In the genomic region with DNA sequence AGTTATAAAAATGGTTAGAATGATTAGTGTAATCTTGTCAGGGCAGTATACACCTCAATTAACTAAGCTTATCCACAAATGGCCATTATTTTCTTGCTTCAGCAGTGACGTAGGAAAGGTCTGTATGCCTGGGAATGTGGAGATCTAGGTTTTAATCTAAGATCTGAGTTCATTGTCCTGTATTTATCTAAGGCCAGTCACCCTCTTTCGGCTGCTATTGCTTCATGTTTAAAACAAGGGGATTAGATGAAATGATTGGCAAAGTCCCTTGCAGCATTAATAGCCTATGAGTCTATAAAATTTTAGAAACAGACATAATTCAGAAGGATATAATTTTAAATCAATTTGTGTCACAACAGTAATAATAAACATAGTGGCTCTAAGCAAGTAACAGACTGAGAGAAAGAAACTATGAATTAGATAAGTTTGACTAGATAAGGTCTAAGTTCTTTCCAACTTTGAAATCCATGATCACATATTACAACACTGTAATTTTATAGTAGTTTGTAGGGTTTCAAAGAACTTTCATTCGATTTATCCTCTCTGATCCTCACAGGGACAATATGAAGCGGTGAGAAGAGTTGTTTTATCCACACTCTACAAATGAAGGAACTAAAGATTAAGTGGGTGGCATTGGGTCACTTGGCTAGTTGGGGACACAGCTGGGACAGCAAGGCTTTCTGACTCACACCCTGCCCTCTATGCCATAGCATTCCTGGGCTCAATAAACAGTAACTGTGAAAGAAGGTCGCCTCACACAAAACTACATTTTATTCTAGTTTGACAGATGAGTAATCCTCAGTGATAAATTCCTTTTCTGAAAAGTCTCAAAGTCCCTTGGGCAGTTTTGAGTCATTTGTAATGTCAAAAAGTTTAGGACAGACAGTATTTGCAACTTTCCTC, we compare ENCODE assay signal across 12 cellular contexts.
DNase-seq lines count a peak whose midpoint lies in the region; ATAC-seq, FAIRE-seq and TF ChIP-seq lines count a peak whose summit lies in the region.
"Had no signal": no experiment of that assay in that cellular context is flagged by ENCODE, and none has a peak within 500 bp of the region (broad histone marks: within the 10 kb centered on the region; RNA-seq: fewer than 3 reads in every experiment).

No MANE protein-coding gene starts in this region.

- H3K79me1 ChIP-seq in mesendoderm (ENCODE audit: low read length): no peaks in the 10 kb centered on the region

- peaks cover 10% of the 10 kb centered on the region for H3K9me3 Mint-ChIP-seq in Caco-2 (ENCODE audit: unreplicated experiment)
- H3K9me3 Mint-ChIP-seq in stimulated activated memory B cell treated with anti-CD40 and anti-IgM and Interleukin-4, amounts not matched to agents 10 μg/mL and 1 μg/mL and 100 μg/mL, for 72 hours: peaks cover 3% of the 10 kb centered on the region

- in situ Hi-C loops in K562 (cut with MboI): loop anchor here (25.0 kb wide), 1 partner anchor 395 kb away; no protein-coding TSS in a partner anchor
- in situ Hi-C loops in transverse colon (cut with MboI; ENCODE audit: low pct_ligation_motif_present in 1 of 4, low pct_unique_long_range_greater_than_20kb in 1 of 4, low sequenced_read_pairs in 3 of 4): no loop called here

- no peak overlapping the region for H2AK5ac ChIP-seq in mesendoderm (ENCODE audit: low read length)

- H2BK15ac ChIP-seq in mesendoderm (replicated peaks; ENCODE audit: low read depth): peak overlapping the region; percentile 98

- no peaks in the 10 kb centered on the region for H3K9me3 ChIP-seq in Caco-2
- no peaks in the 10 kb centered on the region for H3K9me3 ChIP-seq in K562 (replicated peaks; ENCODE audit: control insufficient read depth, insufficient read depth, low read depth, low read length)
- H3K9me3 ChIP-seq in transverse colon: no peaks in the 10 kb centered on the region
- no peaks in the 10 kb centered on the region for H3K9me3 ChIP-seq in thyroid gland

- no peak overlapping the region for H2BK5ac ChIP-seq in mesendoderm (ENCODE audit: low read length)

- POLR2A ChIA-PET in Caco-2 (lab: Charles Lee): interaction anchor here (1.0 kb wide), 1 partner anchor 61 kb away, joined by 3 read pairs; a partner anchor contains a TSS
- POLR2A ChIA-PET in K562 (lab: Yijun Ruan, JAX): no interaction called here

- 0 out of 2 replicates have a peak overlapping the region, but pooled peaks have one; percentile 15 for H2AFZ ChIP-seq in K562 (ENCODE audit: low read depth, low read length)

- DNase-seq in Caco-2: peak; percentile 77 to 86
- DNase-seq in HT-29 (ENCODE audit: low spot score): peak; percentile 55
- no peak for DNase-seq in K562 (ENCODE audit: extremely low read depth in 1 of 4, low spot score in 3 of 4)
- peak; percentile 69 for DNase-seq in mesendoderm
- DNase-seq in transverse colon: no peak
- DNase-seq in SHP77 (lab: John Stamatoyannopoulos, UW): no peak
- no peak for DNase-seq in thyroid gland
- DNase-seq: DND-41, NCI-H1048 had no signal

- FAIRE-seq in K562 (lab: Jason Lieb, UNC): no peak
- FAIRE-seq: GM19239 had no signal

- no peaks in the 10 kb centered on the region for H3K9me1 ChIP-seq in K562 (ENCODE audit: control insufficient read depth, insufficient read depth, low read length)

- no peak overlapping the region for H2BK120ac ChIP-seq in mesendoderm (ENCODE audit: low read depth, low read length)

- no peak for ATAC-seq in K562
- no peak for ATAC-seq in stimulated activated memory B cell treated with anti-CD40 and anti-IgM and Interleukin-4, amounts not matched to agents 10 μg/mL and 1 μg/mL and 100 μg/mL, for 72 hours

- no peak overlapping the region for H3K4me3 ChIP-seq in Caco-2 (ENCODE audit: low read depth, low read length)
- H3K4me3 ChIP-seq in K562: no peak overlapping the region
- H3K4me3 ChIP-seq in mesendoderm (ENCODE audit: low read length): no peak overlapping the region
- H3K4me3 ChIP-seq in transverse colon: no peak overlapping the region
- no peak overlapping the region for H3K4me3 ChIP-seq in thyroid gland (replicated peaks in 1 of 3)
- H3K4me3 ChIP-seq: lung had no signal

- H3K4me1 Mint-ChIP-seq in Caco-2 (ENCODE audit: low read depth, unreplicated experiment): peaks cover 43% of the 10 kb centered on the region
- no peaks in the 10 kb centered on the region for H3K4me1 Mint-ChIP-seq in stimulated activated memory B cell treated with anti-CD40 and anti-IgM and Interleukin-4, amounts not matched to agents 10 μg/mL and 1 μg/mL and 100 μg/mL, for 72 hours

- BruUV-seq in Caco-2 (replicated peaks; lab: Mats Ljungman, UMichigan) (TSS peak; percentile 89), K562 (replicated peaks; lab: Mats Ljungman, UMichigan) (no TSS peak)

- TF ChIP-seq EP300 in K562 (IDR thresholded peaks at IDR 0.05; ENCODE audit: low read length) (no peak), transverse colon (IDR thresholded peaks at IDR 0.05; ENCODE audit: low read depth) (no peak)

- H3K4me1 ChIP-seq in Caco-2 (peaks cover 38% of the 10 kb centered on the region), K562 (replicated peaks in 1 of 2; ENCODE audit: control insufficient read depth in 2 of 2, insufficient read depth in 2 of 2, low read length in 2 of 2) (no peaks in the 10 kb centered on the region; a peak in 2 of 5 replicates), mesendoderm (ENCODE audit: control insufficient read depth, low read depth, low read length) (peaks cover 4% of the 10 kb centered on the region), transverse colon (no peaks in the 10 kb centered on the region), thyroid gland (no peaks in the 10 kb centered on the region)

- peak overlapping the region; percentile 73 for H3K27ac Mint-ChIP-seq in Caco-2 (ENCODE audit: unreplicated experiment)
- H3K27ac Mint-ChIP-seq in stimulated activated memory B cell treated with anti-CD40 and anti-IgM and Interleukin-4, amounts not matched to agents 10 μg/mL and 1 μg/mL and 100 μg/mL, for 72 hours: no peak overlapping the region

- H3K23ac ChIP-seq in mesendoderm (ENCODE audit: low read length): no peak overlapping the region

- H3K9ac ChIP-seq in K562 (ENCODE audit: insufficient read depth in 1 of 2, low read depth in 2 of 2, low read length in 2 of 2) (no peak overlapping the region), mesendoderm (ENCODE audit: low read length) (no peak overlapping the region)

- no peak overlapping the region for H3K56ac ChIP-seq in mesendoderm (ENCODE audit: low read length)

- no peaks in the 10 kb centered on the region for H3K27me3 Mint-ChIP-seq in Caco-2 (ENCODE audit: insufficient read depth, unreplicated experiment)
- H3K27me3 Mint-ChIP-seq in stimulated activated memory B cell treated with anti-CD40 and anti-IgM and Interleukin-4, amounts not matched to agents 10 μg/mL and 1 μg/mL and 100 μg/mL, for 72 hours: no peaks in the 10 kb centered on the region

- no peak overlapping the region for H3K18ac ChIP-seq in mesendoderm (ENCODE audit: low read length)

- H3K4me3 Mint-ChIP-seq in Caco-2 (ENCODE audit: unreplicated experiment): peak overlapping the region; percentile 29
- no peak overlapping the region for H3K4me3 Mint-ChIP-seq in stimulated activated memory B cell treated with anti-CD40 and anti-IgM and Interleukin-4, amounts not matched to agents 10 μg/mL and 1 μg/mL and 100 μg/mL, for 72 hours

- H3K36me3 ChIP-seq in Caco-2 (ENCODE audit: control insufficient read depth, insufficient read depth, low read length): no peaks in the 10 kb centered on the region
- H3K36me3 ChIP-seq in K562 (ENCODE audit: control insufficient read depth, insufficient read depth, low read length): no peaks in the 10 kb centered on the region
- H3K36me3 ChIP-seq in mesendoderm (ENCODE audit: control insufficient read depth, insufficient read depth, low read length): no peaks in the 10 kb centered on the region
- no peaks in the 10 kb centered on the region for H3K36me3 ChIP-seq in transverse colon
- no peaks in the 10 kb centered on the region for H3K36me3 ChIP-seq in thyroid gland

- H3K27ac ChIP-seq in K562 (ENCODE audit: extremely low read depth, low read depth, low read length): peak overlapping the region; percentile 32; the same call in 1 of the 3 replicates
- H3K27ac ChIP-seq in mesendoderm (ENCODE audit: low read depth, low read length): no peak overlapping the region
- no peak overlapping the region for H3K27ac ChIP-seq in transverse colon
- no peak overlapping the region for H3K27ac ChIP-seq in thyroid gland

- TF ChIP-seq POLR2A in K562 (conservative IDR thresholded peaks at IDR 0.05): no peak
- no peak for TF ChIP-seq POLR2A in transverse colon (IDR thresholded peaks at IDR 0.05)
- TF ChIP-seq POLR2A in thyroid gland (IDR thresholded peaks at IDR 0.05): no peak

- 23% methylated on average over 5 of the region's 5 CpGs for WGBS in K562 (ENCODE audit: insufficient coverage, low coverage, missing lambda C conversion rate)
- WGBS in mesendoderm (ENCODE audit: extremely low coverage, insufficient coverage, low lambda C conversion rate): no CpG with 5 or more reads among the region's 5 CpGs
- WGBS in transverse colon (ENCODE audit: low coverage in 1 of 2), 2 donors: 69 to 75% methylated on average over 4 to 5 of the region's 5 CpGs
- 72 to 83% methylated on average over 5 of the region's 5 CpGs for WGBS in thyroid gland, 2 donors

- intact Hi-C loops in Caco-2 (cut with micrococcal nuclease; ENCODE audit: unreplicated experiment): loop anchor here (1.0 kb wide), 5 partner anchors 9 to 59 kb away; no protein-coding TSS in a partner anchor
- intact Hi-C loops in K562 (cut with micrococcal nuclease): loop anchor here (2.0 kb wide), 1 partner anchor 60 kb away; a partner anchor contains a TSS
- intact Hi-C loops in transverse colon (cut with DNase I; ENCODE audit: low total_unique reads): no loop called here
- intact Hi-C loops in thyroid gland (cut with DNase I): no loop called here

- no peak for TF ChIP-seq RAD21 in K562 (CRISPR knock-in tag; conservative IDR thresholded peaks at IDR 0.05 in 1 of 2, IDR thresholded peaks at IDR 0.05 in 1 of 2)

- H3K36me3 Mint-ChIP-seq in Caco-2 (ENCODE audit: insufficient read depth, unreplicated experiment): no peaks in the 10 kb centered on the region
- no peaks in the 10 kb centered on the region for H3K36me3 Mint-ChIP-seq in stimulated activated memory B cell treated with anti-CD40 and anti-IgM and Interleukin-4, amounts not matched to agents 10 μg/mL and 1 μg/mL and 100 μg/mL, for 72 hours

- H4K8ac ChIP-seq in mesendoderm (ENCODE audit: low read depth, low read length): no peak overlapping the region

- H3K4me2 ChIP-seq in K562 (ENCODE audit: insufficient read depth, low read length): no peak overlapping the region
- no peak overlapping the region for H3K4me2 ChIP-seq in mesendoderm (ENCODE audit: low read length)

- H3K27me3 ChIP-seq in Caco-2 (replicated peaks; ENCODE audit: control insufficient read depth, insufficient read depth, low read length): no peaks in the 10 kb centered on the region
- H3K27me3 ChIP-seq in K562 (ENCODE audit: control insufficient read depth in 2 of 2, insufficient read depth in 2 of 2, low read length in 2 of 2): peaks cover 0 to 5% of the 10 kb centered on the region in 2 experiments; a peak in 2 of 5 replicates
- H3K27me3 ChIP-seq in mesendoderm (ENCODE audit: insufficient read depth, low read length, poor library complexity): no peaks in the 10 kb centered on the region
- no peaks in the 10 kb centered on the region for H3K27me3 ChIP-seq in transverse colon
- H3K27me3 ChIP-seq in thyroid gland: no peaks in the 10 kb centered on the region

- CTCF ChIA-PET in Caco-2 (lab: Charles Lee) (interaction anchor here (0.7 to 1.1 kb wide), 2 partner anchors 61 to 69 kb away, joined by 3 read pairs; a partner anchor contains a TSS), K562 (lab: Yijun Ruan, JAX; ENCODE audit: low intra/inter-chr PET ratio) (no interaction called here)

- no peaks in the 10 kb centered on the region for H3K79me2 ChIP-seq in K562 (ENCODE audit: control insufficient read depth, insufficient read depth, low read length)
- no peaks in the 10 kb centered on the region for H3K79me2 ChIP-seq in mesendoderm (ENCODE audit: control insufficient read depth, insufficient read depth, low read length)

- H3K4ac ChIP-seq in mesendoderm (ENCODE audit: low read depth, low read length): no peak overlapping the region

- H4K5ac ChIP-seq in mesendoderm (ENCODE audit: low read length): no peak overlapping the region

- no peak for TF ChIP-seq CTCF in Caco-2 (IDR thresholded peaks at IDR 0.05; ENCODE audit: insufficient read depth in 1 of 2, low read depth in 1 of 2, low read length in 1 of 2, severe bottlenecking in 1 of 2, unreplicated experiment in 1 of 2)
- no peak for TF ChIP-seq CTCF in K562 (IDR thresholded peaks at IDR 0.05 in 2 of 3, conservative IDR thresholded peaks at IDR 0.05 in 1 of 3; ENCODE audit: insufficient read depth in 2 of 3, low read depth in 1 of 3, low read length in 3 of 3)
- TF ChIP-seq CTCF in transverse colon (IDR thresholded peaks at IDR 0.05): no peak
- no peak for TF ChIP-seq CTCF in thyroid gland (IDR thresholded peaks at IDR 0.05)

- no peaks in the 10 kb centered on the region for H4K20me1 ChIP-seq in K562 (replicated peaks; ENCODE audit: control insufficient read depth, insufficient read depth, low read length)

Comparison
In these comparisons a context has a peak if more than half of its experiments do, and no peak if none do; other contexts are left out.
1. DNase-seq: peak in Caco-2 (2 of 2), HT-29 (single experiment) and mesendoderm (single experiment); none in K562 (0 of 4), transverse colon (single experiment), SHP77 (0 of 2) and thyroid gland (0 of 2).
2. intact Hi-C loops: an anchor here in Caco-2 (1.0 kb wide) and K562 (2.0 kb wide); none called in transverse colon and thyroid gland.